Comparison of ENCODE assay signal across 22 cellular contexts in genomic region chr12:102298022-102298421, GRCh38.
DNase-seq lines count a peak whose midpoint lies in the region; ATAC-seq and TF ChIP-seq lines count a peak whose summit lies in the region.
"Had no signal": no experiment of that assay in that cellular context is flagged by ENCODE, and none has a peak within 500 bp of the region (broad histone marks: within the 10 kb centered on the region; RNA-seq: fewer than 3 reads in every experiment).

No MANE protein-coding gene starts in this region.

- H3K4me3 ChIP-seq in AG09309 (ENCODE audit: control insufficient read depth, low read depth, low read length), result no peak overlapping the region
- H3K4me3 ChIP-seq in mammary epithelial cell (replicated peaks in 1 of 3; ENCODE audit: insufficient read depth in 1 of 3, low read depth in 2 of 3, low read length in 3 of 3), result no peak overlapping the region
- H3K4me3 ChIP-seq: testis had no signal

- H3K27ac Mint-ChIP-seq in HFFc6, result no peak overlapping the region
- H3K27ac Mint-ChIP-seq: activated naive CD8-positive, alpha-beta T cell treated with anti-CD3 and anti-CD28 coated beads, Interleukin-2, amount 10 ng/mL, durations not matched to agents 7 days and 5 days; activated T-helper 1 cell treated with anti-CD3 and anti-CD28 coated beads, Interleukin-12 subunit alpha, Interleukin-12 subunit beta, Interleukin-2, Interleukin-4 antibody, amounts not matched to agents 30 ng/mL and 10 ng/mL and 1 ng/mL, durations not matched to agents 14 hours and 24 hours and 36 hours; CD8-positive, alpha-beta T cell; immature natural killer cell had no signal

- H3K9me3 Mint-ChIP-seq in HFFc6, result no peaks in the 10 kb centered on the region
- H3K9me3 Mint-ChIP-seq: activated naive CD8-positive, alpha-beta T cell treated with anti-CD3 and anti-CD28 coated beads, Interleukin-2, amount 10 ng/mL, durations not matched to agents 7 days and 5 days; activated T-helper 1 cell treated with anti-CD3 and anti-CD28 coated beads, Interleukin-12 subunit alpha, Interleukin-12 subunit beta, Interleukin-2, Interleukin-4 antibody, amounts not matched to agents 30 ng/mL and 10 ng/mL and 1 ng/mL, durations not matched to agents 14 hours and 24 hours and 36 hours had no signal

- no peaks in the 10 kb centered on the region for H3K36me3 Mint-ChIP-seq in HFFc6 (ENCODE audit: low read depth)
- H3K36me3 Mint-ChIP-seq: activated naive CD8-positive, alpha-beta T cell treated with anti-CD3 and anti-CD28 coated beads, Interleukin-2, amount 10 ng/mL, durations not matched to agents 7 days and 5 days; CD8-positive, alpha-beta T cell; immature natural killer cell had no signal

- intact Hi-C loops in mammary epithelial cell (cut with micrococcal nuclease), result no loop called here

- H3K79me2 ChIP-seq in mammary epithelial cell (ENCODE audit: insufficient read depth, low read length), result no peaks in the 10 kb centered on the region

- in situ Hi-C loops in mammary epithelial cell (cut with MboI; ENCODE audit: low sequenced_read_pairs in 2 of 2), result no loop called here

- no peaks in the 10 kb centered on the region for H3K27me3 ChIP-seq in mammary epithelial cell (ENCODE audit: insufficient read depth, low read length)
- no peaks in the 10 kb centered on the region for H3K27me3 ChIP-seq in foreskin keratinocyte
- H3K27me3 ChIP-seq: testis had no signal

- H3K4me2 ChIP-seq in mammary epithelial cell (ENCODE audit: insufficient read depth, low read depth, low read length), result peak overlapping the region; percentile 32
- H3K4me2 ChIP-seq: SK-N-SH had no signal

- no peaks in the 10 kb centered on the region; the same call in 1 of the 2 replicates for H3K27me3 Mint-ChIP-seq in HFFc6 (ENCODE audit: insufficient read depth)

- DNase-seq in AG09309 (ENCODE audit: low read depth) (peak; percentile 27), HFFc6 (peak; percentile 75), mammary epithelial cell (peak; percentile 73), foreskin keratinocyte (peak; percentile 87 to 95), H4 (ENCODE audit: low spot score) (no peak), NCI-H1417 treated with DMSO at 0.1 percent for 48 hours (lab: John Stamatoyannopoulos, UW) (no peak), occipital lobe (lab: John Stamatoyannopoulos, UW) (no peak), SHP77 (lab: John Stamatoyannopoulos, UW) (no peak)
- DNase-seq: activated CD4-positive, alpha-beta T cell treated with anti-CD3 and anti-CD28 coated beads for 1 hour; activated CD8-positive, alpha-beta memory T cell treated with anti-CD3 and anti-CD28 coated beads for 24 hours; activated naive CD8-positive, alpha-beta T cell treated with anti-CD3 and anti-CD28 coated beads, Interleukin-2, amount 10 ng/mL, durations not matched to agents 7 days and 5 days; CD8-positive, alpha-beta T cell; DMS79 treated with DMSO at 0.1 percent for 48 hours; immature natural killer cell; NCI-H1436; NCI-H2171 treated with DMSO at 0.1 percent for 48 hours; nucleus accumbens; SK-N-SH; stimulated activated CD4-positive, alpha-beta T cell treated with anti-CD3 and anti-CD28 coated beads, Interleukin-15, amount 100 ng/mL, for 24 hours; testis had no signal

- no peak overlapping the region for H2AFZ ChIP-seq in mammary epithelial cell (ENCODE audit: low read depth, low read length)

- CTCF ChIA-PET in mammary epithelial cell (lab: Charles Lee; ENCODE audit: low non-redundant PET), result no interaction called here

- peaks cover 35% of the 10 kb centered on the region for H3K4me1 Mint-ChIP-seq in HFFc6 (ENCODE audit: low read depth)
- H3K4me1 Mint-ChIP-seq: immature natural killer cell had no signal

- BruUV-seq in mammary epithelial cell (replicated peaks; lab: Mats Ljungman, UMichigan), result no TSS peak

- H3K4me3 Mint-ChIP-seq in HFFc6, result peak overlapping the region; percentile 2; the same call in 1 of the 2 replicates
- H3K4me3 Mint-ChIP-seq: activated naive CD8-positive, alpha-beta T cell treated with anti-CD3 and anti-CD28 coated beads, Interleukin-2, amount 10 ng/mL, durations not matched to agents 7 days and 5 days; activated T-helper 1 cell treated with anti-CD3 and anti-CD28 coated beads, Interleukin-12 subunit alpha, Interleukin-12 subunit beta, Interleukin-2, Interleukin-4 antibody, amounts not matched to agents 30 ng/mL and 10 ng/mL and 1 ng/mL, durations not matched to agents 14 hours and 24 hours and 36 hours; CD8-positive, alpha-beta T cell; immature natural killer cell had no signal

- no peaks in the 10 kb centered on the region for H3K36me3 ChIP-seq in mammary epithelial cell (ENCODE audit: insufficient read depth, low read length)

- ATAC-seq in foreskin keratinocyte, result peak; percentile 95
- ATAC-seq: CD8-positive, alpha-beta T cell; Panc1 had no signal

- dilution Hi-C loops in mammary epithelial cell (cut with HindIII; ENCODE audit: low sequenced_read_pairs), result no loop called here

- TF ChIP-seq CTCF in AG09309 (IDR thresholded peaks at IDR 0.05; ENCODE audit: control insufficient read depth, insufficient read depth, low read depth, low read length, missing control alignments), result no peak
- no peak for TF ChIP-seq CTCF in HFFc6 (IDR thresholded peaks at IDR 0.05)
- no peak for TF ChIP-seq CTCF in mammary epithelial cell (conservative IDR thresholded peaks at IDR 0.05 in 1 of 2, IDR thresholded peaks at IDR 0.05 in 1 of 2; ENCODE audit: extremely low read depth in 1 of 2, insufficient read depth in 1 of 2, low read depth in 1 of 2, low read length in 2 of 2)
- no peak for TF ChIP-seq CTCF in foreskin keratinocyte (conservative IDR thresholded peaks at IDR 0.05)

- no peaks in the 10 kb centered on the region for H4K20me1 ChIP-seq in mammary epithelial cell (ENCODE audit: insufficient read depth, low read length)

- no peak overlapping the region for H3K9ac ChIP-seq in mammary epithelial cell (ENCODE audit: insufficient read depth, low read length)
- H3K9ac ChIP-seq: SK-N-SH had no signal

- H3K4me1 ChIP-seq in mammary epithelial cell (ENCODE audit: insufficient read depth, low read length), result no peaks in the 10 kb centered on the region
- H3K4me1 ChIP-seq in foreskin keratinocyte, result peaks cover 17% of the 10 kb centered on the region
- H3K4me1 ChIP-seq: testis had no signal

- no peaks in the 10 kb centered on the region for H3K9me3 ChIP-seq in mammary epithelial cell (replicated peaks; ENCODE audit: insufficient read depth, low read length)
- H3K9me3 ChIP-seq: testis had no signal

- 14% methylated on average over 3 of the region's 3 CpGs for WGBS in mammary epithelial cell (ENCODE audit: low coverage, missing lambda C conversion rate)

- peak overlapping the region; percentile 43 for H3K27ac ChIP-seq in mammary epithelial cell (ENCODE audit: insufficient read depth, low read depth, low read length)
- peak overlapping the region; percentile 78 for H3K27ac ChIP-seq in foreskin keratinocyte
- H3K27ac ChIP-seq: testis had no signal

Comparison
In these comparisons a context has a peak if more than half of its experiments do, and no peak if none do; other contexts are left out.
1. DNase-seq: peak in AG09309 (single experiment), HFFc6 (single experiment), mammary epithelial cell (single experiment) and foreskin keratinocyte (2 of 2); none in H4 (single experiment), NCI-H1417 treated with DMSO at 0.1 percent for 48 hours (single experiment), occipital lobe (single experiment) and SHP77 (0 of 2).